In genomic region chr7:94055963-94056362, GRCh38 we compare ENCODE assay signal across 20 cellular contexts. TPM values are rescaled to one million over a fixed set of nuclear protein-coding genes. Genes with fewer than 3 reads are reported as not detected.
DNase-seq lines count a peak whose midpoint lies in the region; ATAC-seq and TF ChIP-seq lines count a peak whose summit lies in the region.
"Had no signal": no experiment of that assay in that cellular context is flagged by ENCODE, and none has a peak within 500 bp of the region (broad histone marks: within the 10 kb centered on the region; RNA-seq: fewer than 3 reads in every experiment).

No MANE protein-coding gene starts in this region.

- no peaks in the 10 kb centered on the region for H3K27me3 ChIP-seq in HL-60 (ENCODE audit: insufficient read depth, poor library complexity, severe bottlenecking)
- no peaks in the 10 kb centered on the region for H3K27me3 ChIP-seq in RWPE2 (ENCODE audit: insufficient read depth, poor library complexity, severe bottlenecking)
- H3K27me3 ChIP-seq in osteoblast (ENCODE audit: insufficient read depth, low read length), result no peaks in the 10 kb centered on the region
- H3K27me3 ChIP-seq: ascending aorta, gastrocnemius medialis, right atrium auricular region had no signal

- no peaks in the 10 kb centered on the region for H3K79me2 ChIP-seq in osteoblast (ENCODE audit: insufficient read depth, low read length)

- H3K9me3 ChIP-seq in RWPE2 (ENCODE audit: severe bottlenecking) (peaks cover 3% of the 10 kb centered on the region), osteoblast (ENCODE audit: low read depth, low read length) (no peaks in the 10 kb centered on the region)
- H3K9me3 ChIP-seq: ascending aorta, BE2C, Caco-2, gastrocnemius medialis, right atrium auricular region had no signal

- no peak overlapping the region for H3K4me2 ChIP-seq in osteoblast (ENCODE audit: insufficient read depth, low read length)

- H2AFZ ChIP-seq in osteoblast (ENCODE audit: low read length), result no peak overlapping the region

- ATAC-seq in RWPE2 (ENCODE audit: low read depth), result no peak
- ATAC-seq: gastrocnemius medialis had no signal

- H4K20me1 ChIP-seq in osteoblast (ENCODE audit: insufficient read depth, low read length), result no peaks in the 10 kb centered on the region

- no peak for DNase-seq in HL-60 (ENCODE audit: low read depth in 1 of 2, low spot score in 1 of 2)
- DNase-seq in RWPE2 (ENCODE audit: low spot score), result no peak
- DNase-seq in epithelial cell of prostate (ENCODE audit: low read depth, low spot score), result no peak
- DNase-seq in osteoblast (ENCODE audit: insufficient read length, low spot score, missing footprints), result no peak
- no peak for DNase-seq in pons (ENCODE audit: low spot score)
- no peak for DNase-seq in GOT3 (lab: John Stamatoyannopoulos, UW)
- no peak for DNase-seq in AG08395 (ENCODE audit: low spot score)
- DNase-seq: activated CD4-positive, alpha-beta T cell treated with anti-CD3 and anti-CD28 coated beads for 1 hour; BE2C; Caco-2; erythroblast; gastrocnemius medialis; KBM-7; kidney; NCI-H1694 treated with DMSO at 0.1 percent for 48 hours; SHP77; stimulated activated CD4-positive, alpha-beta T cell treated with anti-CD3 and anti-CD28 coated beads, Interleukin-4, amount 100 ng/mL, for 24 hours; tibial artery had no signal

- no peaks in the 10 kb centered on the region for H3K36me3 ChIP-seq in RWPE2 (ENCODE audit: low read depth)
- no peaks in the 10 kb centered on the region for H3K36me3 ChIP-seq in osteoblast (ENCODE audit: insufficient read depth, low read length)
- H3K36me3 ChIP-seq: ascending aorta, BE2C, gastrocnemius medialis, right atrium auricular region, tibial artery had no signal

- no peak overlapping the region for H3K4me3 ChIP-seq in HL-60 (replicated peaks; ENCODE audit: insufficient read depth, low read length)
- no peak overlapping the region for H3K4me3 ChIP-seq in RWPE2 (ENCODE audit: severe bottlenecking)
- H3K4me3 ChIP-seq in osteoblast (ENCODE audit: insufficient read depth, low read length), result no peak overlapping the region
- H3K4me3 ChIP-seq: ascending aorta, gastrocnemius medialis, right atrium auricular region, tibial artery had no signal

- H3K27ac ChIP-seq in HL-60 (replicated peaks) (peak overlapping the region; percentile 54), RWPE2 (ENCODE audit: poor library complexity, severe bottlenecking) (peak overlapping the region; percentile 69), epithelial cell of prostate (peak overlapping the region; percentile 85), osteoblast (ENCODE audit: low read depth, low read length) (peak overlapping the region; percentile 26)
- H3K27ac ChIP-seq: ascending aorta, gastrocnemius medialis, right atrium auricular region, tibial artery had no signal

- no peak for TF ChIP-seq CTCF in HL-60 (IDR thresholded peaks at IDR 0.05; ENCODE audit: insufficient read depth, low read length)
- TF ChIP-seq CTCF in RWPE2 (IDR thresholded peaks at IDR 0.05; ENCODE audit: poor library complexity, severe bottlenecking), result no peak
- no peak for TF ChIP-seq CTCF in osteoblast (IDR thresholded peaks at IDR 0.05; ENCODE audit: extremely low read depth, low read depth, low read length)

- H3K4me1 ChIP-seq in RWPE2 (ENCODE audit: insufficient read depth, poor library complexity, severe bottlenecking) (peaks cover 11% of the 10 kb centered on the region), osteoblast (ENCODE audit: insufficient read depth, low read length) (peaks cover 18% of the 10 kb centered on the region)
- H3K4me1 ChIP-seq: ascending aorta, BE2C, Caco-2, gastrocnemius medialis, right atrium auricular region, tibial artery had no signal

RNA-seq across cellular contexts. Expression of gene BET1, which starts 51.8 kb away (rescaled TPM):
- 20.6 and 22.4 TPM in 2 replicates for total RNA-seq in osteoblast

Comparison
In these comparisons a context has a peak if more than half of its experiments do, and no peak if none do; other contexts are left out.
1. H3K27ac ChIP-seq: peak in every context shown above with its lines; median percentile 85 in epithelial cell of prostate; 69 in RWPE2; 54 in HL-60; 26 in osteoblast.